In genomic region chrX:106716463-106716862, GRCh38 we compare ENCODE assay signal across 12 cellular contexts. TPM values are rescaled to one million over a fixed set of nuclear protein-coding genes. Genes with fewer than 3 reads are reported as not detected.
DNase-seq lines count a peak whose midpoint lies in the region; ATAC-seq and TF ChIP-seq lines count a peak whose summit lies in the region.
"Had no signal": no experiment of that assay in that cellular context is flagged by ENCODE, and none has a peak within 500 bp of the region (broad histone marks: within the 10 kb centered on the region; RNA-seq: fewer than 3 reads in every experiment).

No MANE protein-coding gene starts in this region.

- no peaks in the 10 kb centered on the region for H4K20me1 ChIP-seq in hepatocyte (ENCODE audit: insufficient read depth, poor library complexity, severe bottlenecking)

- H3K27me3 ChIP-seq in hepatocyte = no peaks in the 10 kb centered on the region
- no peaks in the 10 kb centered on the region for H3K27me3 ChIP-seq in right lobe of liver
- H3K27me3 ChIP-seq: BE2C had no signal

- H3K36me3 Mint-ChIP-seq in type B pancreatic cell (no peaks in the 10 kb centered on the region), immature natural killer cell (no peaks in the 10 kb centered on the region)
- H3K36me3 Mint-ChIP-seq: CD4-positive, alpha-beta memory T cell had no signal

- H3K9me3 Mint-ChIP-seq in type B pancreatic cell = no peaks in the 10 kb centered on the region
- no peaks in the 10 kb centered on the region for H3K9me3 Mint-ChIP-seq in immature natural killer cell
- H3K9me3 Mint-ChIP-seq: CD4-positive, alpha-beta memory T cell had no signal

- H3K4me1 Mint-ChIP-seq in type B pancreatic cell (ENCODE audit: unreplicated experiment) (no peaks in the 10 kb centered on the region), immature natural killer cell (no peaks in the 10 kb centered on the region)
- H3K4me1 Mint-ChIP-seq: CD4-positive, alpha-beta memory T cell had no signal

- TF ChIP-seq CTCF in hepatocyte (IDR thresholded peaks at IDR 0.05; ENCODE audit: poor library complexity) = no peak
- no peak for TF ChIP-seq CTCF in right lobe of liver (IDR thresholded peaks at IDR 0.05)
- TF ChIP-seq CTCF in type B pancreatic cell (conservative IDR thresholded peaks at IDR 0.05) = no peak

- intact Hi-C loops in right lobe of liver (cut with DNase I) = no loop called here

- H3K4me3 ChIP-seq in hepatocyte = no peak overlapping the region
- H3K4me3 ChIP-seq in right lobe of liver = peak overlapping the region in 1 of 3 donors; percentile 21
- H3K4me3 ChIP-seq: HAP-1, K562 had no signal

- no peaks in the 10 kb centered on the region for H3K79me2 ChIP-seq in hepatocyte

- H3K36me3 ChIP-seq in hepatocyte (replicated peaks; ENCODE audit: insufficient read depth, low read depth) (no peaks in the 10 kb centered on the region), right lobe of liver (no peaks in the 10 kb centered on the region)
- H3K36me3 ChIP-seq: BE2C, HAP-1 had no signal

- DNase-seq in DMS53 (lab: John Stamatoyannopoulos, UW) (peak; percentile 15), hepatocyte (ENCODE audit: low spot score) (no peak), right lobe of liver (no peak), type B pancreatic cell (ENCODE audit: extremely low spot score, unreplicated experiment) (no peak), OCI-M2 (lab: John Stamatoyannopoulos, UW; ENCODE audit: unreplicated experiment) (no peak), immature natural killer cell (no peak)
- DNase-seq: BE2C; CD4-positive, alpha-beta memory T cell had no signal

- H3K27ac ChIP-seq in hepatocyte (peak overlapping the region; percentile 78), right lobe of liver (peak overlapping the region in 1 of 3 donors; percentile 52)
- H3K27ac ChIP-seq: C4-2B had no signal

- H2AFZ ChIP-seq in hepatocyte = no peak overlapping the region

- peaks cover 4% of the 10 kb centered on the region for H3K27me3 Mint-ChIP-seq in type B pancreatic cell
- peaks cover 0 to 7% (median 4%) of the 10 kb centered on the region in 3 donors for H3K27me3 Mint-ChIP-seq in immature natural killer cell (ENCODE audit: low read depth in 3 of 3)

- H3K27ac Mint-ChIP-seq in type B pancreatic cell (peak overlapping the region; percentile 24), immature natural killer cell (no peak overlapping the region)
- H3K27ac Mint-ChIP-seq: CD4-positive, alpha-beta memory T cell had no signal

- no peaks in the 10 kb centered on the region for H3K9me2 ChIP-seq in hepatocyte (replicated peaks; ENCODE audit: insufficient read depth)

- peaks cover 4% of the 10 kb centered on the region for H3K9me3 ChIP-seq in hepatocyte (ENCODE audit: low read depth)
- no peaks in the 10 kb centered on the region for H3K9me3 ChIP-seq in right lobe of liver
- H3K9me3 ChIP-seq: BE2C, HAP-1 had no signal

- no peak overlapping the region for H3K4me3 Mint-ChIP-seq in type B pancreatic cell
- H3K4me3 Mint-ChIP-seq in immature natural killer cell = no peak overlapping the region
- H3K4me3 Mint-ChIP-seq: CD4-positive, alpha-beta memory T cell had no signal

- WGBS in hepatocyte (ENCODE audit: low lambda C conversion rate, missing lambda C conversion rate) = 9% methylated on average over 1 of the region's 1 CpG
- WGBS in right lobe of liver (ENCODE audit: insufficient coverage, low coverage, low lambda C conversion rate, missing lambda C conversion rate) = 0% methylated on average over 1 of the region's 1 CpG

- H3K4me2 ChIP-seq in hepatocyte = peak overlapping the region; percentile 58

- no peak for TF ChIP-seq POLR2A in right lobe of liver (IDR thresholded peaks at IDR 0.05)

- ATAC-seq in right lobe of liver (peak; percentile 39 to 66 (median 53)), GM18502 (IDR thresholded peaks at IDR 0.05; ENCODE audit: poor library complexity, unreplicated experiment) (no peak)
- ATAC-seq: K562 had no signal

- H3K4me1 ChIP-seq in hepatocyte (ENCODE audit: insufficient read depth) (no peaks in the 10 kb centered on the region), right lobe of liver (peaks cover 0 to 18% (median 3%) of the 10 kb centered on the region in 4 donors)
- H3K4me1 ChIP-seq: BE2C, HAP-1 had no signal

RNA-seq across cellular contexts. Expression of gene RNF128, which starts 10.0 kb away (rescaled TPM):
- total RNA-seq in hepatocyte (95.0 and 101 TPM in 2 replicates), right lobe of liver (10 to 100 TPM; 39.4 to 48.7 (median 45.4) TPM), type B pancreatic cell (ENCODE audit: low replicate concordance) (14.8 and 29.4 TPM in 2 replicates)
- polyA plus RNA-seq in hepatocyte (39.2 and 58.0 TPM in 2 replicates), immature natural killer cell (not detected)
- polyA plus RNA-seq: K562 had no signal
